In genomic region chr2:85390941-85391669, GRCh38 we compare ENCODE assay signal across 8 cellular contexts. TPM values are rescaled to one million over a fixed set of nuclear protein-coding genes. Genes with fewer than 3 reads are reported as not detected.
DNase-seq lines count a peak whose midpoint lies in the region; ATAC-seq and TF ChIP-seq lines count a peak whose summit lies in the region.

No MANE protein-coding gene starts in this region.

- TF ChIP-seq POLR2A in body of pancreas (IDR thresholded peaks at IDR 0.05) = no peak

- H3K36me3 Mint-ChIP-seq in CD4-positive, alpha-beta T cell (ENCODE audit: low read depth) = peaks cover 51% of the 10 kb centered on the region

- H3K36me3 ChIP-seq in body of pancreas (replicated peaks in 1 of 2; ENCODE audit: insufficient read depth in 1 of 2, low read depth in 2 of 2) (peaks cover 0 to 4% of the 10 kb centered on the region in 2 donors), lung (ENCODE audit: control insufficient read depth in 2 of 2, insufficient read depth in 2 of 2, low read length in 2 of 2) (peaks cover 13 to 46% of the 10 kb centered on the region in 2 donors)

- WGBS in body of pancreas, 2 donors = 72 to 76% methylated on average over 3 to 11 of the region's 11 CpGs
- WGBS in lung, 2 donors = 84 to 87% methylated on average over 11 of the region's 11 CpGs

- H3K4me1 ChIP-seq in body of pancreas = peaks cover 1% of the 10 kb centered on the region
- no peaks in the 10 kb centered on the region for H3K4me1 ChIP-seq in lung (ENCODE audit: control insufficient read depth in 2 of 2, insufficient read depth in 2 of 2, low read length in 2 of 2)

- no peaks in the 10 kb centered on the region for H3K9me3 ChIP-seq in CD4-positive, alpha-beta T cell (ENCODE audit: control insufficient read depth, low read length)
- H3K9me3 ChIP-seq in body of pancreas (no peaks in the 10 kb centered on the region), lung (ENCODE audit: control insufficient read depth in 2 of 2, insufficient read depth in 1 of 2, low read length in 1 of 2) (no peaks in the 10 kb centered on the region)

- ATAC-seq in CD4-positive, alpha-beta T cell (ENCODE audit: poor library complexity) = peak; percentile 69
- ATAC-seq in body of pancreas (peak; percentile 75), lung (ENCODE audit: insufficient read depth, low FRiP score) (no peak), GM18861 (IDR thresholded peaks at IDR 0.05; ENCODE audit: unreplicated experiment) (no peak)

- CTCF ChIA-PET in CD4-positive, alpha-beta T cell (lab: Charles Lee) = interaction anchor here (1.0 to 3.5 kb wide), 2 partner anchors 11 to 161 kb away, joined by 3 to 23 read pairs; no protein-coding TSS in a partner anchor

- H3K4me1 Mint-ChIP-seq in CD4-positive, alpha-beta T cell (ENCODE audit: low read depth) = peaks cover 14% of the 10 kb centered on the region

- TF ChIP-seq CTCF in CD4-positive, alpha-beta T cell (IDR thresholded peaks at IDR 0.05) = peak; percentile 77
- TF ChIP-seq CTCF in VCaP (conservative IDR thresholded peaks at IDR 0.05) (peak; percentile 2), body of pancreas (IDR thresholded peaks at IDR 0.05) (peak; percentile 37 to 72 (median 56)), lung (IDR thresholded peaks at IDR 0.05; ENCODE audit: control extremely low read depth, extremely low read depth) (peak; percentile 10)

- no peaks in the 10 kb centered on the region for H3K27me3 ChIP-seq in CD4-positive, alpha-beta T cell (ENCODE audit: control insufficient read depth, insufficient read depth, low read length)
- H3K27me3 ChIP-seq in body of pancreas (no peaks in the 10 kb centered on the region), lung (ENCODE audit: control insufficient read depth, insufficient read depth) (no peaks in the 10 kb centered on the region)

- peak; percentile 66 to 79 (median 70) for DNase-seq in CD4-positive, alpha-beta T cell
- DNase-seq in HUDEP-2 (lab: John Stamatoyannopoulos, UW; ENCODE audit: unreplicated experiment in 76 of 76) (peak in 61 of 76 experiments; percentile 4 to 77 (median 46)), body of pancreas (peak; percentile 61 to 80 (median 67)), lung (ENCODE audit: low spot score) (peak; percentile 61), NCI-H187 treated with DMSO at 0.1 percent for 48 hours (lab: John Stamatoyannopoulos, UW) (no peak)
- peak; percentile 64 to 66 for DNase-seq in stimulated activated CD8-positive, alpha-beta memory T cell treated with anti-CD3 and anti-CD28 coated beads, Interleukin-2, amount 100 ng/mL, for 48 hours (ENCODE audit: low read depth in 2 of 2)

- intact Hi-C loops in CD4-positive, alpha-beta T cell (cut with DNase I, micrococcal nuclease) = loop anchor here (1.0 to 10.0 kb wide), 4 partner anchors 29 to 316 kb away; no protein-coding TSS in a partner anchor
- intact Hi-C loops in body of pancreas (cut with DNase I) = no loop called here

- H3K27ac Mint-ChIP-seq in CD4-positive, alpha-beta T cell = peak overlapping the region; percentile 44

- H3K4me3 Mint-ChIP-seq in CD4-positive, alpha-beta T cell = no peak overlapping the region

- no peak overlapping the region for H3K4me3 ChIP-seq in body of pancreas
- H3K4me3 ChIP-seq in lung = no peak overlapping the region

- POLR2A ChIA-PET in CD4-positive, alpha-beta T cell (lab: Charles Lee) = interaction anchor here (1.5 to 2.2 kb wide), 5 partner anchors 18 to 161 kb away, joined by 4 to 8 read pairs (median 7); partner anchors contain the start of genes ELMOD3, RETSAT and SH2D6

- H3K9me3 Mint-ChIP-seq in CD4-positive, alpha-beta T cell = no peaks in the 10 kb centered on the region

- H3K27ac ChIP-seq in CD4-positive, alpha-beta T cell (ENCODE audit: low read depth, low read length) = no peak overlapping the region
- no peak overlapping the region for H3K27ac ChIP-seq in VCaP
- H3K27ac ChIP-seq in body of pancreas = no peak overlapping the region
- no peak overlapping the region for H3K27ac ChIP-seq in lung (ENCODE audit: low read depth in 1 of 2, low read length in 1 of 2)

- no peaks in the 10 kb centered on the region for H3K27me3 Mint-ChIP-seq in CD4-positive, alpha-beta T cell

RNA-seq across cellular contexts. Expression of gene CAPG, which starts 19.1 kb away (rescaled TPM):
- total RNA-seq in CD4-positive, alpha-beta T cell = 10 to 100 TPM; 21.7 to 23.3 TPM
- total RNA-seq in body of pancreas (10 to 100 TPM; 26.0 to 35.0 TPM), lung (100 to 1,000 TPM in 1 of 2 donors, 10 to 100 TPM in 1; 53.2 to 393 TPM)
- 100 to 1,000 TPM; 387 to 415 TPM for polyA plus RNA-seq in lung

RNA-seq across cellular contexts. Expression of gene SH2D6, which starts 27.4 kb away (rescaled TPM):
- under 1 TPM in 1 of 2 experiments, not detected in 1; 0.30 TPM for total RNA-seq in CD4-positive, alpha-beta T cell
- total RNA-seq in body of pancreas (10 to 100 TPM in 1 of 2 donors, under 1 TPM in 1; 0.26 to 15.5 TPM), lung (under 1 TPM; 0.37 to 0.74 TPM)
- polyA plus RNA-seq in lung = under 1 TPM; 0.14 to 0.69 TPM

RNA-seq across cellular contexts. Expression of gene ELMOD3, which starts 36.5 kb away (rescaled TPM):
- 10 to 100 TPM; 13.5 to 15.3 TPM for total RNA-seq in CD4-positive, alpha-beta T cell
- total RNA-seq in body of pancreas (10 to 100 TPM; 16.9 to 18.5 TPM), lung (10 to 100 TPM; 14.4 to 26.5 TPM)
- polyA plus RNA-seq in lung = 10 to 100 TPM; 11.9 to 15.0 TPM

RNA-seq across cellular contexts. Expression of gene RETSAT, which starts 36.8 kb away (rescaled TPM):
- 10 to 100 TPM; 19.2 to 22.2 TPM for total RNA-seq in CD4-positive, alpha-beta T cell
- total RNA-seq in body of pancreas (10 to 100 TPM; 68.5 to 98.6 TPM), lung (10 to 100 TPM; 19.6 to 55.4 TPM)
- polyA plus RNA-seq in lung = 10 to 100 TPM; 24.6 to 25.1 TPM

Comparison
In these comparisons a context has a peak if more than half of its experiments do, and no peak if none do; other contexts are left out.
1. ATAC-seq: peak in CD4-positive, alpha-beta T cell (single experiment) and body of pancreas (single experiment); none in lung (single experiment) and GM18861 (single experiment).
2. CTCF ChIP-seq: peak in every context shown above with its lines; median percentile 77 in CD4-positive, alpha-beta T cell; 56 in body of pancreas; 10 in lung; 2 in VCaP.